ENCODE assay signal across 18 cellular contexts in genomic region chr1:65921461-65921860, GRCh38.
"Had no signal": no experiment of that assay in that cellular context is flagged by ENCODE, and none has a peak within 500 bp of the region (broad histone marks: within the 10 kb centered on the region; RNA-seq: fewer than 3 reads in every experiment).

No MANE protein-coding gene starts in this region.

- ATAC-seq: esophagus mucosa, left cardiac atrium, sciatic nerve had no signal

- FAIRE-seq: kidney, urothelium cell line had no signal

- DNase-seq: cortex of kidney; dorsolateral prefrontal cortex; effector CD8-positive, alpha-beta T cell; foreskin fibroblast; kidney; left cardiac atrium; left ventricle myocardium inferior; mesendoderm; naive B cell; stimulated activated CD4-positive, alpha-beta T cell treated with anti-CD3 and anti-CD28 coated beads, Interleukin-12 subunit alpha, Interleukin-12 subunit beta, amount 100 ng/mL, for 4 hours; stimulated activated naive CD4-positive, alpha-beta T cell; stomach; substantia nigra had no signal

- H3K27me3 ChIP-seq: dorsolateral prefrontal cortex, stomach had no signal

- H3K9me3 ChIP-seq: stomach, thoracic aorta had no signal

- H3K36me3 ChIP-seq: left ventricle myocardium inferior, stomach, thoracic aorta had no signal

- H3K27ac ChIP-seq: dorsolateral prefrontal cortex, left ventricle myocardium inferior, stomach, thoracic aorta had no signal

- H3K4me3 ChIP-seq: dorsolateral prefrontal cortex, left ventricle myocardium inferior, lung, stomach, thoracic aorta had no signal

- H3K4me1 ChIP-seq: left ventricle myocardium inferior, stomach had no signal
